13 cellular contexts compared by ENCODE assay signal in the genomic region with DNA sequence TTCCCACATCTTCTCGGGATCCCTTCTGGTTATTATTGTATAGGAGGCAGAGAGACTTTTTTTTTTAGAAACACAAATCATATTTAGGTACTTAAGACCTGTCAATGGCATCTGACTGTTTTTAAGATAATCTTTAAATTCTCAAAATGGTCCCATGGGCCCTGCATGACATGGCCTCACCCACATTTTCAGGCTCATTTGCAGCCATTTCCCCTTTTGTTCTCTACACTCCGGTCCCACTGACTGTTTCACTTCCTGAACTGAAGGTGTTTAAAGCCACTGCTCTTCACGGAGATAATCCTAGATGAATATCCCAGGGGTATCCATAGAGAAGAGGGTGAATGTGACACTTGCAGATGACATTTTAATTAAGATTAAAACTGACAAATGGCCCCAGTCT.
DNase-seq lines count a peak whose midpoint lies in the region; ATAC-seq and TF ChIP-seq lines count a peak whose summit lies in the region.
"Had no signal": no experiment of that assay in that cellular context is flagged by ENCODE, and none has a peak within 500 bp of the region (broad histone marks: within the 10 kb centered on the region; RNA-seq: fewer than 3 reads in every experiment).

No MANE protein-coding gene starts in this region.

- H3K4me1 ChIP-seq in effector memory CD4-positive, alpha-beta T cell (ENCODE audit: control insufficient read depth, insufficient read depth, low read length, poor library complexity, severe bottlenecking), result no peaks in the 10 kb centered on the region

- no peaks in the 10 kb centered on the region for H3K27me3 ChIP-seq in effector memory CD4-positive, alpha-beta T cell (replicated peaks; ENCODE audit: control insufficient read depth, insufficient read depth, low read length, poor library complexity, severe bottlenecking)
- H3K27me3 ChIP-seq: hepatocyte, suprapubic skin had no signal

- ATAC-seq in GM19324 (IDR thresholded peaks at IDR 0.05; ENCODE audit: low FRiP score, unreplicated experiment) (peak; percentile 67), HG02885 (IDR thresholded peaks at IDR 0.05; ENCODE audit: poor library complexity, unreplicated experiment) (peak; percentile 88)
- ATAC-seq: GM23338 had no signal

- H3K9me3 ChIP-seq in effector memory CD4-positive, alpha-beta T cell (ENCODE audit: control insufficient read depth, low read length), result no peaks in the 10 kb centered on the region
- H3K9me3 ChIP-seq: suprapubic skin had no signal

- H3K27ac ChIP-seq in effector memory CD4-positive, alpha-beta T cell (ENCODE audit: insufficient read depth, low read length, poor library complexity, severe bottlenecking), result no peak overlapping the region
- H3K27ac ChIP-seq: hepatocyte, suprapubic skin had no signal

- no peaks in the 10 kb centered on the region for H3K36me3 ChIP-seq in effector memory CD4-positive, alpha-beta T cell (ENCODE audit: control insufficient read depth, insufficient read depth, low read length)
- H3K36me3 ChIP-seq: suprapubic skin had no signal

- no peak overlapping the region for H3K4me3 ChIP-seq in effector memory CD4-positive, alpha-beta T cell (ENCODE audit: insufficient read depth, low read depth, low read length, poor library complexity, severe bottlenecking)
- H3K4me3 ChIP-seq: GM23338, hepatocyte, suprapubic skin had no signal

- no peak for TF ChIP-seq CTCF in GM10266 (IDR thresholded peaks at IDR 0.05; ENCODE audit: control insufficient read depth, insufficient read depth, low read depth, missing control alignments)

- DNase-seq in GM10266 (ENCODE audit: extremely low spot score) (peak; percentile 17), NOMO-1 (lab: John Stamatoyannopoulos, UW; ENCODE audit: unreplicated experiment in 2 of 2) (peak; percentile 32 to 63), NCI-H2227 treated with DMSO at 0.1 percent for 48 hours (lab: John Stamatoyannopoulos, UW) (no peak), midbrain (lab: John Stamatoyannopoulos, UW) (no peak)
- no peak for DNase-seq in effector memory CD4-positive, alpha-beta T cell
- no peak for DNase-seq in stimulated activated naive CD4-positive, alpha-beta T cell (lab: John Stamatoyannopoulos, UW)
- DNase-seq: anterior cingulate cortex; NK-92 treated with Interleukin-12 subunit alpha and Interleukin-12 subunit beta, amount 100 ng/mL, for 24 hours had no signal

Comparison
In these comparisons a context has a peak if more than half of its experiments do, and no peak if none do; other contexts are left out.
1. DNase-seq: peak in GM10266 (single experiment) and NOMO-1 (2 of 2); none in effector memory CD4-positive, alpha-beta T cell (0 of 3), stimulated activated naive CD4-positive, alpha-beta T cell (0 of 6), NCI-H2227 treated with DMSO at 0.1 percent for 48 hours (single experiment) and midbrain (single experiment).